8 cellular contexts compared by ENCODE assay signal in the genomic region with DNA sequence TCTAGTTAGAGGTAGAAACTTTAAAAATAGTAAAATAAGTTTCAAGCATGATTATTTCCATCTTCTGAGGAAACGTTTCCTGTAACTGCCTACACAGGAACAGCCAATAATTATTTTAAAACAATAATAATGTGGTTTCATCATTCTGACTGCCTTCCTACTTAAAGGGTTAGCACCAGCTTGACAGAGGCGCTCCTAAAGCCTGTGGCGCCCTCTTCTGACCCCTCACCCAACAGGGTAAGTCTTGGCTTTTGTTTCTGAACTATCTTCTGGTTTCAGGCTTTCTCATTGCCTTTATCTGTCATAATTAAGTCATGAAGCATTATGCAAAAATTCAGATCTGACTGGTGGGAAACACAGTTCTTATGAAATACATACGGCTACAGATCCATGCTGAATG.
DNase-seq lines count a peak whose midpoint lies in the region; ATAC-seq and TF ChIP-seq lines count a peak whose summit lies in the region.

No MANE protein-coding gene starts in this region.

- peak; percentile 98 for ATAC-seq in HG03342 (IDR thresholded peaks at IDR 0.05; ENCODE audit: unreplicated experiment)

- H3K27ac ChIP-seq in WERI-Rb-1 (no peak overlapping the region), smooth muscle cell (ENCODE audit: low read depth) (no peak overlapping the region)

- no peaks in the 10 kb centered on the region for H3K36me3 ChIP-seq in WERI-Rb-1
- no peaks in the 10 kb centered on the region for H3K36me3 ChIP-seq in smooth muscle cell (ENCODE audit: low read depth)

- H3K9me3 ChIP-seq in WERI-Rb-1 (ENCODE audit: severe bottlenecking) (no peaks in the 10 kb centered on the region), smooth muscle cell (replicated peaks; ENCODE audit: low read depth) (no peaks in the 10 kb centered on the region)

- in situ Hi-C loops in ACHN (cut with HindIII; ENCODE audit: low pct_ligation_motif_present, low pct_unique_long_range_greater_than_20kb, low sequenced_read_pairs): no loop called here

- no peaks in the 10 kb centered on the region for H3K4me1 ChIP-seq in smooth muscle cell (ENCODE audit: low read depth)

- H4K20me1 ChIP-seq in smooth muscle cell (ENCODE audit: low read depth): no peaks in the 10 kb centered on the region

- H3K27me3 ChIP-seq in WERI-Rb-1 (ENCODE audit: insufficient read depth, low read depth, severe bottlenecking) (peaks cover 10% of the 10 kb centered on the region), smooth muscle cell (ENCODE audit: low read depth) (no peaks in the 10 kb centered on the region)

- DNase-seq in ACHN (peak; percentile 7), GM19238 (ENCODE audit: insufficient read length, low spot score) (peak; percentile 16), WERI-Rb-1 (no peak), smooth muscle cell (lab: John Stamatoyannopoulos, UW; ENCODE audit: unreplicated experiment) (no peak), NCI-H345 (lab: John Stamatoyannopoulos, UW) (no peak), NCI-H510A treated with DMSO at 0.1 percent for 48 hours (lab: John Stamatoyannopoulos, UW) (no peak)
- peak; percentile 32 for DNase-seq in effector CD8-positive, alpha-beta T cell (lab: John Stamatoyannopoulos, UW)

- H3K9ac ChIP-seq in smooth muscle cell (ENCODE audit: low read depth): no peak overlapping the region

- no peak overlapping the region for H3K4me2 ChIP-seq in smooth muscle cell

- H3K4me3 ChIP-seq in WERI-Rb-1 (ENCODE audit: low read depth, low read length) (no peak overlapping the region), smooth muscle cell (no peak overlapping the region)

- TF ChIP-seq CTCF in WERI-Rb-1 (IDR thresholded peaks at IDR 0.05; ENCODE audit: low read depth, low read length): peak; percentile 38; the same call in 1 of the 2 replicates
- peak; percentile 39 for TF ChIP-seq CTCF in smooth muscle cell (IDR thresholded peaks at IDR 0.05; ENCODE audit: borderline replicate concordance, insufficient read depth, poor library complexity, severe bottlenecking)

- H2AFZ ChIP-seq in smooth muscle cell (ENCODE audit: low read depth): peak overlapping the region; percentile 12

- no peaks in the 10 kb centered on the region for H3K79me2 ChIP-seq in smooth muscle cell (ENCODE audit: low read depth)

- no peaks in the 10 kb centered on the region for H3F3A ChIP-seq in smooth muscle cell (ENCODE audit: low read depth)

- 29% methylated on average over 4 of the region's 4 CpGs for WGBS in smooth muscle cell (ENCODE audit: low lambda C conversion rate)

Comparison
In these comparisons a context has a peak if more than half of its experiments do, and no peak if none do; other contexts are left out.
1. DNase-seq: peak in ACHN (single experiment), GM19238 (single experiment) and effector CD8-positive, alpha-beta T cell (single experiment); none in WERI-Rb-1 (single experiment), smooth muscle cell (single experiment), NCI-H345 (single experiment) and NCI-H510A treated with DMSO at 0.1 percent for 48 hours (single experiment).